Comparison of ENCODE assay signal across 10 cellular contexts in the genomic region with DNA sequence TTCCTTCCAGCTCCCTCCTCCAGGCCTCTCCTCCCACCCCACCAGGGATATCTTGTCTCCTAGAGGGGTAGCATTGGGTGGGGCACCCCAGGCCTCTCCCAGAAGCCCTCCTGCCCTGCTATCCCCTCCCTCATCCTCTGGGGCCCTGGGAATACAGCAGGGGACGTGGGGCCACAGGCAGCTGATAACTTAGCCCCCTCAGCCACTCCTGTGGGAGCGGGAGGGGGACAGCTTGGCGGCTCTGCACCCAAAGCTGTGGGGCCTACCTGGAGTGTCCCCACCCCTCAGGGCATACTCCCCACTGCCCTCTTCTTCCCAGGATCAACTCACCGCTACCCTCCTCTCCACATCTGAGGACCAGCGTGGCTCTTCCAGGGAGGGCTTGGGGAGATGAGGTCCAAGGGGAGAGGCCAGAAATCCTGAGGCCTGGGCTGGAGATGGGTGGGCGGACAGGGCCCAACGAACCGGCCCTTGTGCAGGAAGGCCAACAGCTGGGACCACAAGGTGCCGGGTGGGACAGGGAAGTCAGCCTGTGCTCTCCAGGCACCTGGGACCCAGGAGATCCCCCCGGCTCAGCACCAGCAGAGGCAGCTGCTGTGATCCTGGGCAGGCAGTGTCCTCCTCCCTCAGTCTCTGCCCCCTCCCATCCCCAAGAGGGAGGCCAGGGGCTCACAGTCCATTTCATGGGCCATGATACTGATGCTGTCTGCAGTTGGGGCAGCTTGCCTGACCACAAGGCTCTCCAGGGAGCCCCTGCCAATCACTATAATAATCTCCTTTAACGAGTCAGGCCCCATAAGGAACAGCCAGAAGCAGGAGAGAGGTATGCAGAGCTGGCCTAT. TPM values are rescaled to one million over a fixed set of nuclear protein-coding genes. Genes with fewer than 3 reads are reported as not detected.
DNase-seq lines count a peak whose midpoint lies in the region; ATAC-seq and TF ChIP-seq lines count a peak whose summit lies in the region.
"Had no signal": no experiment of that assay in that cellular context is flagged by ENCODE, and none has a peak within 500 bp of the region (broad histone marks: within the 10 kb centered on the region; RNA-seq: fewer than 3 reads in every experiment).

No MANE protein-coding gene starts in this region.

- no peaks in the 10 kb centered on the region for H3K9me3 ChIP-seq in A673 (ENCODE audit: low read depth, low read length, poor library complexity, severe bottlenecking)
- no peaks in the 10 kb centered on the region for H3K9me3 ChIP-seq in MM.1S (replicated peaks; ENCODE audit: insufficient read depth, low read length)
- H3K9me3 ChIP-seq in mucosa of descending colon = no peaks in the 10 kb centered on the region
- H3K9me3 ChIP-seq: ovary had no signal

- CTCF ChIA-PET in A673 (lab: Charles Lee) = no interaction called here

- H3K4me3 ChIP-seq in A673 (ENCODE audit: low read depth, low read length, poor library complexity, severe bottlenecking) = no peak overlapping the region
- no peak overlapping the region for H3K4me3 ChIP-seq in MM.1S (ENCODE audit: low read length)
- H3K4me3 ChIP-seq in mucosa of descending colon = no peak overlapping the region
- H3K4me3 ChIP-seq: ovary had no signal

- TF ChIP-seq CTCF in A673 (conservative IDR thresholded peaks at IDR 0.05; ENCODE audit: low read depth, low read length) (no peak), MM.1S (IDR thresholded peaks at IDR 0.05; ENCODE audit: low read length) (no peak), mucosa of descending colon (IDR thresholded peaks at IDR 0.05) (no peak)

- ATAC-seq in mucosa of descending colon (peak; percentile 4), GM19324 (IDR thresholded peaks at IDR 0.05; ENCODE audit: low FRiP score, unreplicated experiment) (no peak)

- peak overlapping the region; percentile 37 for H3K27ac ChIP-seq in A673 (ENCODE audit: low read depth, low read length, poor library complexity, severe bottlenecking)
- H3K27ac ChIP-seq in MM.1S (ENCODE audit: low read length) = peak overlapping the region; percentile 0; the same call in 1 of the 2 replicates
- H3K27ac ChIP-seq: ovary had no signal

- peaks cover 64% of the 10 kb centered on the region for H3F3A ChIP-seq in MM.1S (ENCODE audit: insufficient read depth, low read length)

- intact Hi-C loops in A673 (cut with micrococcal nuclease; ENCODE audit: unreplicated experiment) (no loop called here), mucosa of descending colon (cut with DNase I, micrococcal nuclease) (no loop called here)

- H3K4me1 ChIP-seq in A673 (ENCODE audit: insufficient read depth, low read length, poor library complexity, severe bottlenecking) (no peaks in the 10 kb centered on the region), MM.1S (ENCODE audit: low read length) (peaks cover 22% of the 10 kb centered on the region), mucosa of descending colon (ENCODE audit: low read depth) (no peaks in the 10 kb centered on the region)

- H3K79me2 ChIP-seq in MM.1S (ENCODE audit: low read length) = peaks cover 9% of the 10 kb centered on the region

- no peak overlapping the region for H3K4me2 ChIP-seq in MM.1S (ENCODE audit: low read depth, low read length)

- POLR2A ChIA-PET in A673 (lab: Charles Lee; ENCODE audit: low non-redundant PET) = no interaction called here

- no TSS peak for BruUV-seq in A673 (replicated peaks; lab: Mats Ljungman, UMichigan)

- no peak overlapping the region for H3K9ac ChIP-seq in MM.1S (ENCODE audit: low read length)

- H3K9me2 ChIP-seq in MM.1S (replicated peaks; ENCODE audit: insufficient read depth, low read length) = no peaks in the 10 kb centered on the region

- H4K20me1 ChIP-seq in MM.1S (ENCODE audit: insufficient read depth, low read length) = peaks cover 8% of the 10 kb centered on the region; the same call in 1 of the 2 replicates

- H3K36me3 ChIP-seq in A673 (ENCODE audit: insufficient read depth, low read length, poor library complexity, severe bottlenecking) (no peaks in the 10 kb centered on the region), MM.1S (replicated peaks; ENCODE audit: insufficient read depth, low read length) (no peaks in the 10 kb centered on the region), mucosa of descending colon (ENCODE audit: low read depth) (no peaks in the 10 kb centered on the region)
- H3K36me3 ChIP-seq: ovary had no signal

- H2AFZ ChIP-seq in MM.1S (ENCODE audit: low read length) = no peak overlapping the region

- DNase-seq in A673 (ENCODE audit: low spot score) (no peak), MM.1S (no peak), cerebellar cortex (ENCODE audit: low spot score) (peak; percentile 41), mucosa of descending colon (no peak), NCI-H1436 treated with DMSO at 0.1 percent for 48 hours (lab: John Stamatoyannopoulos, UW) (no peak), OCI-M1 (lab: John Stamatoyannopoulos, UW) (no peak), NCI-H69 (lab: John Stamatoyannopoulos, UW) (no peak)
- DNase-seq: DMS79 treated with DMSO at 0.1 percent for 48 hours had no signal

- H3K27me3 ChIP-seq in A673 (replicated peaks; ENCODE audit: insufficient read depth, low read depth, low read length, poor library complexity) (no peaks in the 10 kb centered on the region), MM.1S (replicated peaks; ENCODE audit: insufficient read depth, low read length) (no peaks in the 10 kb centered on the region)
- H3K27me3 ChIP-seq: ovary had no signal

RNA-seq across cellular contexts. Expression of gene NEAT1, which starts 23.2 kb away (rescaled TPM):
- total RNA-seq in A673 (2021) (196 and 211 TPM in 2 replicates), mucosa of descending colon (1,000 to 10,000 TPM; 1,133 to 1,409 (median 1,237) TPM)

RNA-seq across cellular contexts. Expression of gene MALAT1, which starts 53.0 kb away (rescaled TPM):
- total RNA-seq in A673 (2021) (4,586 and 4,701 TPM in 2 replicates), mucosa of descending colon (over 10,000 TPM; 10,779 to 14,350 (median 11,224) TPM)

RNA-seq across cellular contexts. Expression of gene FRMD8, which starts 59.4 kb away (rescaled TPM):
- total RNA-seq in A673 (2021) = 43.2 and 51.1 TPM in 2 replicates
- 10 to 100 TPM; 27.1 to 44.1 (median 42.3) TPM for total RNA-seq in mucosa of descending colon
